Comparison of ENCODE assay signal across 1 cellular context in genomic region chr14:22973217-22974032, GRCh38.
A peak's percentile ranks its signal among the peaks of the same experiment; 100 is the strongest.
TF ChIP-seq lines count a peak whose summit lies in the region.

No MANE protein-coding gene starts in this region.

TF ChIP-seq in HepG2, 621 proteins besides CTCF, POLR2A, EP300 and RAD21 (continued from another document and continues in another):
- no peak for TF ChIP-seq ATAD3A (CRISPR knock-in tag; IDR thresholded peaks at IDR 0.05)
- TF ChIP-seq TSC22D2 (CRISPR knock-in tag; IDR thresholded peaks at IDR 0.05; ENCODE audit: borderline replicate concordance): peak; percentile 28; the same call in 1 of the 2 replicates
- TF ChIP-seq ZNF12 (CRISPR knock-in tag; IDR thresholded peaks at IDR 0.05): peak; percentile 44; the same call in 1 of the 2 replicates
- peak; percentile 60; the same call in 1 of the 2 replicates for TF ChIP-seq BCL6 (CRISPR knock-in tag; IDR thresholded peaks at IDR 0.05)
- TF ChIP-seq FOXM1 (CRISPR knock-in tag; IDR thresholded peaks at IDR 0.05): no peak
- TF ChIP-seq, protein P1, sequence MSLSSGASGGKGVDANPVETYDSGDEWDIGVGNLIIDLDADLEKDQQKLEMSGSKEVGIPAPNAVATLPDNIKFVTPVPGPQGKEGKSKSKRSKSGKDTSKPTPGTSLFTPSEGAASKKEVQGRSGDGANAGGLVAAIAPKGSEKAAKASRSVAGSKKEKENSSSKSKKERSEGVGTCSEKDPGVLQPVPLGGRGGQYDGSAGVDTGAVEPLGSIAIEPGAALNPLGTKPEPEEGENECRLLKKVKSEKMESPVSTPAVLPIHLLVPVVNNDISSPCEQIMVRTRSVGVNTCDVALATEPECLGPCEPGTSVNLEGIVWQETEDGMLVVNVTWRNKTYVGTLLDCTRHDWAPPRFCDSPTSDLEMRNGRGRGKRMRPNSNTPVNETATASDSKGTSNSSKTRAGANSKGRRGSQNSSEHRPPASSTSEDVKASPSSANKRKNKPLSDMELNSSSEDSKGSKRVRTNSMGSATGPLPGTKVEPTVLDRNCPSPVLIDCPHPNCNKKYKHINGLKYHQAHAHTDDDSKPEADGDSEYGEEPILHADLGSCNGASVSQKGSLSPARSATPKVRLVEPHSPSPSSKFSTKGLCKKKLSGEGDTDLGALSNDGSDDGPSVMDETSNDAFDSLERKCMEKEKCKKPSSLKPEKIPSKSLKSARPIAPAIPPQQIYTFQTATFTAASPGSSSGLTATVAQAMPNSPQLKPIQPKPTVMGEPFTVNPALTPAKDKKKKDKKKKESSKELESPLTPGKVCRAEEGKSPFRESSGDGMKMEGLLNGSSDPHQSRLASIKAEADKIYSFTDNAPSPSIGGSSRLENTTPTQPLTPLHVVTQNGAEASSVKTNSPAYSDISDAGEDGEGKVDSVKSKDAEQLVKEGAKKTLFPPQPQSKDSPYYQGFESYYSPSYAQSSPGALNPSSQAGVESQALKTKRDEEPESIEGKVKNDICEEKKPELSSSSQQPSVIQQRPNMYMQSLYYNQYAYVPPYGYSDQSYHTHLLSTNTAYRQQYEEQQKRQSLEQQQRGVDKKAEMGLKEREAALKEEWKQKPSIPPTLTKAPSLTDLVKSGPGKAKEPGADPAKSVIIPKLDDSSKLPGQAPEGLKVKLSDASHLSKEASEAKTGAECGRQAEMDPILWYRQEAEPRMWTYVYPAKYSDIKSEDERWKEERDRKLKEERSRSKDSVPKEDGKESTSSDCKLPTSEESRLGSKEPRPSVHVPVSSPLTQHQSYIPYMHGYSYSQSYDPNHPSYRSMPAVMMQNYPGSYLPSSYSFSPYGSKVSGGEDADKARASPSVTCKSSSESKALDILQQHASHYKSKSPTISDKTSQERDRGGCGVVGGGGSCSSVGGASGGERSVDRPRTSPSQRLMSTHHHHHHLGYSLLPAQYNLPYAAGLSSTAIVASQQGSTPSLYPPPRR (CRISPR knock-in tag; IDR thresholded peaks at IDR 0.05; ENCODE audit: borderline replicate concordance): peak; percentile 20; the same call in 1 of the 2 replicates
- 0 out of 2 replicates have a peak, but pooled peaks have one; percentile 18 for TF ChIP-seq ZNF350 (CRISPR knock-in tag; IDR thresholded peaks at IDR 0.05; ENCODE audit: borderline replicate concordance, low read depth)
- TF ChIP-seq, protein P2, sequence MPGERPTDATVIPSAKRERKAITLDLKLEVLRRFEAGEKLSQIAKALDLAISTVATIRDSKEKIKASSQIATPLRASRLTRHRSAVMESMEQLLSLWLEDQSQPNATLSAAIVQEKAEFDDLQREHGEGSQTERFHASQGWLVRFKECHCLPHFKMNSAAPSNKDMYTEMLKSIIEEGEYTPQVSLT (CRISPR knock-in tag; IDR thresholded peaks at IDR 0.05; ENCODE audit: borderline replicate concordance, low read depth): no peak
- TF ChIP-seq, protein P3, sequence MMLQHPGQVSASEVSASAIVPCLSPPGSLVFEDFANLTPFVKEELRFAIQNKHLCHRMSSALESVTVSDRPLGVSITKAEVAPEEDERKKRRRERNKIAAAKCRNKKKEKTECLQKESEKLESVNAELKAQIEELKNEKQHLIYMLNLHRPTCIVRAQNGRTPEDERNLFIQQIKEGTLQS (CRISPR knock-in tag; IDR thresholded peaks at IDR 0.05): 0 out of 2 replicates have a peak, but pooled peaks have one; percentile 31
- no peak for TF ChIP-seq IRX3 (CRISPR knock-in tag; IDR thresholded peaks at IDR 0.05; ENCODE audit: borderline replicate concordance, low read depth)
- TF ChIP-seq LCORL (IDR thresholded peaks at IDR 0.05): no peak
- TF ChIP-seq LCORL (CRISPR knock-in tag; IDR thresholded peaks at IDR 0.05): no peak
- TF ChIP-seq MTA3 (CRISPR knock-in tag; IDR thresholded peaks at IDR 0.05): no peak
- TF ChIP-seq ZNF720 (CRISPR knock-in tag; IDR thresholded peaks at IDR 0.05): no peak
- TF ChIP-seq, protein P4, sequence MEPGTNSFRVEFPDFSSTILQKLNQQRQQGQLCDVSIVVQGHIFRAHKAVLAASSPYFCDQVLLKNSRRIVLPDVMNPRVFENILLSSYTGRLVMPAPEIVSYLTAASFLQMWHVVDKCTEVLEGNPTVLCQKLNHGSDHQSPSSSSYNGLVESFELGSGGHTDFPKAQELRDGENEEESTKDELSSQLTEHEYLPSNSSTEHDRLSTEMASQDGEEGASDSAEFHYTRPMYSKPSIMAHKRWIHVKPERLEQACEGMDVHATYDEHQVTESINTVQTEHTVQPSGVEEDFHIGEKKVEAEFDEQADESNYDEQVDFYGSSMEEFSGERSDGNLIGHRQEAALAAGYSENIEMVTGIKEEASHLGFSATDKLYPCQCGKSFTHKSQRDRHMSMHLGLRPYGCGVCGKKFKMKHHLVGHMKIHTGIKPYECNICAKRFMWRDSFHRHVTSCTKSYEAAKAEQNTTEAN (CRISPR knock-in tag; conservative IDR thresholded peaks at IDR 0.05): no peak
- peak; percentile 62 for TF ChIP-seq DRAP1 (CRISPR knock-in tag; IDR thresholded peaks at IDR 0.05)
- TF ChIP-seq ZNF800 (CRISPR knock-in tag; IDR thresholded peaks at IDR 0.05): no peak
- TF ChIP-seq KDM5A (IDR thresholded peaks at IDR 0.05; ENCODE audit: borderline replicate concordance, low read length): peak; percentile 79
- TF ChIP-seq MEF2D (CRISPR knock-in tag; IDR thresholded peaks at IDR 0.05): peak; percentile 56; the same call in 1 of the 2 replicates
- peak; percentile 67 for TF ChIP-seq ZNF687 (CRISPR knock-in tag; IDR thresholded peaks at IDR 0.05)
- TF ChIP-seq ZNF784 (CRISPR knock-in tag; IDR thresholded peaks at IDR 0.05; ENCODE audit: borderline replicate concordance): no peak
- peak; percentile 72 for TF ChIP-seq SMAD3 (CRISPR knock-in tag; IDR thresholded peaks at IDR 0.05)
- 0 out of 2 replicates have a peak, but pooled peaks have one; percentile 49 for TF ChIP-seq PAWR (CRISPR knock-in tag; IDR thresholded peaks at IDR 0.05; ENCODE audit: borderline replicate concordance)
- TF ChIP-seq PITX1 (CRISPR knock-in tag; IDR thresholded peaks at IDR 0.05): peak; percentile 65; the same call in 1 of the 2 replicates
- TF ChIP-seq MEIS1 (CRISPR knock-in tag; IDR thresholded peaks at IDR 0.05; ENCODE audit: borderline replicate concordance): peak; percentile 83; the same call in 1 of the 2 replicates
- TF ChIP-seq ARID3A (IDR thresholded peaks at IDR 0.05; ENCODE audit: low read depth, low read length): peak; percentile 39; the same call in 1 of the 2 replicates
- TF ChIP-seq, protein P5, sequence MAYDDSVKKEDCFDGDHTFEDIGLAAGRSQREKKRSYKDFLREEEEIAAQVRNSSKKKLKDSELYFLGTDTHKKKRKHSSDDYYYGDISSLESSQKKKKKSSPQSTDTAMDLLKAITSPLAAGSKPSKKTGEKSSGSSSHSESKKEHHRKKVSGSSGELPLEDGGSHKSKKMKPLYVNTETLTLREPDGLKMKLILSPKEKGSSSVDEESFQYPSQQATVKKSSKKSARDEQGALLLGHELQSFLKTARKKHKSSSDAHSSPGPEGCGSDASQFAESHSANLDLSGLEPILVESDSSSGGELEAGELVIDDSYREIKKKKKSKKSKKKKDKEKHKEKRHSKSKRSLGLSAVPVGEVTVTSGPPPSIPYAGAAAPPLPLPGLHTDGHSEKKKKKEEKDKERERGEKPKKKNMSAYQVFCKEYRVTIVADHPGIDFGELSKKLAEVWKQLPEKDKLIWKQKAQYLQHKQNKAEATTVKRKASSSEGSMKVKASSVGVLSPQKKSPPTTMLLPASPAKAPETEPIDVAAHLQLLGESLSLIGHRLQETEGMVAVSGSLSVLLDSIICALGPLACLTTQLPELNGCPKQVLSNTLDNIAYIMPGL (CRISPR knock-in tag; IDR thresholded peaks at IDR 0.05; ENCODE audit: borderline replicate concordance in 1 of 2, low read depth in 1 of 2): peak; percentile 77; a peak in 3 of 4 replicates
- no peak for TF ChIP-seq SETDB1 (CRISPR knock-in tag; IDR thresholded peaks at IDR 0.05; ENCODE audit: borderline replicate concordance)
- TF ChIP-seq IRF2 (CRISPR knock-in tag; IDR thresholded peaks at IDR 0.05): peak; percentile 81; the same call in 1 of the 2 replicates
- TF ChIP-seq ZNF781 (CRISPR knock-in tag; IDR thresholded peaks at IDR 0.05; ENCODE audit: borderline replicate concordance, not compliant biosample characterization): peak; percentile 17
- peak; percentile 71 for TF ChIP-seq YEATS2 (CRISPR knock-in tag; IDR thresholded peaks at IDR 0.05; ENCODE audit: borderline replicate concordance)
- peak; percentile 67 for TF ChIP-seq RXRB (CRISPR knock-in tag; IDR thresholded peaks at IDR 0.05; ENCODE audit: borderline replicate concordance)
- TF ChIP-seq ZNF510 (CRISPR knock-in tag; IDR thresholded peaks at IDR 0.05; ENCODE audit: low read depth): 0 out of 2 replicates have a peak, but pooled peaks have one; percentile 72
- no peak for TF ChIP-seq ZBTB26 (CRISPR knock-in tag; IDR thresholded peaks at IDR 0.05; ENCODE audit: borderline replicate concordance)
